In genomic region chr2:28454016-28454930, GRCh38 we compare ENCODE assay signal across 1 cellular context.
TF ChIP-seq lines count a peak whose summit lies in the region.

No MANE protein-coding gene starts in this region.

TF ChIP-seq in K562, 482 proteins besides CTCF, POLR2A, EP300 and RAD21 (continued from another document):
- TF ChIP-seq, protein P1, sequence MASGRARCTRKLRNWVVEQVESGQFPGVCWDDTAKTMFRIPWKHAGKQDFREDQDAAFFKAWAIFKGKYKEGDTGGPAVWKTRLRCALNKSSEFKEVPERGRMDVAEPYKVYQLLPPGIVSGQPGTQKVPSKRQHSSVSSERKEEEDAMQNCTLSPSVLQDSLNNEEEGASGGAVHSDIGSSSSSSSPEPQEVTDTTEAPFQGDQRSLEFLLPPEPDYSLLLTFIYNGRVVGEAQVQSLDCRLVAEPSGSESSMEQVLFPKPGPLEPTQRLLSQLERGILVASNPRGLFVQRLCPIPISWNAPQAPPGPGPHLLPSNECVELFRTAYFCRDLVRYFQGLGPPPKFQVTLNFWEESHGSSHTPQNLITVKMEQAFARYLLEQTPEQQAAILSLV (tag; IDR thresholded peaks at IDR 0.05), result no peak
